28 cellular contexts compared by ENCODE assay signal in genomic region chr2:223681125-223681524, GRCh38.
"Had no signal": no experiment of that assay in that cellular context is flagged by ENCODE, and none has a peak within 500 bp of the region (broad histone marks: within the 10 kb centered on the region; RNA-seq: fewer than 3 reads in every experiment).

No MANE protein-coding gene starts in this region.

- H3K4me1 ChIP-seq: adrenal gland, colonic mucosa, heart left ventricle had no signal

- H3K27me3 ChIP-seq: adrenal gland, colonic mucosa, heart left ventricle, hepatocyte had no signal

- H3K4me2 ChIP-seq: hepatocyte had no signal

- ATAC-seq: activated CD4-positive, alpha-beta T cell treated with anti-CD3 and anti-CD28 coated beads for 36 hours; activated CD8-positive, alpha-beta memory T cell treated with anti-CD3 and anti-CD28 coated beads, Interleukin-2, amount 10 ng/mL, durations not matched to agents 7 days and 5 days; activated CD8-positive, alpha-beta T cell treated with anti-CD3 and anti-CD28 coated beads, Interleukin-2, amount 10 ng/mL, durations not matched to agents 7 days and 5 days; activated naive CD8-positive, alpha-beta T cell treated with anti-CD3 and anti-CD28 coated beads, Interleukin-2, amount 50 U/mL, for 24 hours; esophagus mucosa; heart left ventricle had no signal

- DNase-seq: activated CD4-positive, alpha-beta memory T cell treated with anti-CD3 and anti-CD28 coated beads for 36 hours; activated CD4-positive, alpha-beta T cell treated with anti-CD3 and anti-CD28 coated beads for 36 hours; activated CD4-positive, alpha-beta T cell treated with anti-CD3 and anti-CD28 coated beads, Interleukin-2, amount 10 ng/mL, durations not matched to agents 24 days and 14 days; activated CD4-positive, CD25-positive, alpha-beta regulatory T cell; activated CD4-positive, CD25-positive, alpha-beta regulatory T cell treated with anti-CD3 and anti-CD28 coated beads, Interleukin-2, amount 50 U/mL, for 72 hours; activated CD8-positive, alpha-beta memory T cell treated with anti-CD3 and anti-CD28 coated beads, Interleukin-2, amount 10 ng/mL, durations not matched to agents 7 days and 5 days; activated CD8-positive, alpha-beta memory T cell treated with anti-CD3 and anti-CD28 coated beads, Interleukin-2, amount 50 U/mL, for 4 hours; activated CD8-positive, alpha-beta T cell treated with anti-CD3 and anti-CD28 coated beads, Interleukin-2, amount 10 ng/mL, durations not matched to agents 7 days and 5 days; activated effector memory CD4-positive, alpha-beta T cell treated with anti-CD3 and anti-CD28 coated beads, Interleukin-2, amount 50 U/mL, for 16 hours; activated naive CD4-positive, alpha-beta T cell treated with anti-CD3 and anti-CD28 coated beads for 36 hours; activated naive CD8-positive, alpha-beta T cell treated with anti-CD3 and anti-CD28 coated beads for 36 hours; activated naive CD8-positive, alpha-beta T cell treated with anti-CD3 and anti-CD28 coated beads, Interleukin-2, amount 50 U/mL, for 24 hours; activated T-cell treated with anti-CD3 and anti-CD28 coated beads, Interleukin-2, amount 50 U/mL, for 1 hour; activated T-cell treated with anti-CD3 and anti-CD28 coated beads, Interleukin-2, amount 50 U/mL, for 48 hours; adrenal gland; amygdala; aorta; caudate nucleus; cerebellar nuclear complex; colonic mucosa; effector memory CD4-positive, alpha-beta T cell; endodermal cell; foreskin fibroblast; glutamatergic neuron; heart left ventricle; T-helper 2 cell had no signal

- H3K79me2 ChIP-seq: hepatocyte had no signal

- H3K9me3 ChIP-seq: adrenal gland, colonic mucosa, heart left ventricle had no signal

- H3K36me3 ChIP-seq: adrenal gland, colonic mucosa, heart left ventricle had no signal

- H3K27ac ChIP-seq: adrenal gland, colonic mucosa, heart left ventricle, hepatocyte had no signal

- H2AFZ ChIP-seq: hepatocyte had no signal

- H3K4me3 ChIP-seq: adrenal gland, colonic mucosa, heart left ventricle, hepatocyte had no signal
